10 cellular contexts compared by ENCODE assay signal in the genomic region with DNA sequence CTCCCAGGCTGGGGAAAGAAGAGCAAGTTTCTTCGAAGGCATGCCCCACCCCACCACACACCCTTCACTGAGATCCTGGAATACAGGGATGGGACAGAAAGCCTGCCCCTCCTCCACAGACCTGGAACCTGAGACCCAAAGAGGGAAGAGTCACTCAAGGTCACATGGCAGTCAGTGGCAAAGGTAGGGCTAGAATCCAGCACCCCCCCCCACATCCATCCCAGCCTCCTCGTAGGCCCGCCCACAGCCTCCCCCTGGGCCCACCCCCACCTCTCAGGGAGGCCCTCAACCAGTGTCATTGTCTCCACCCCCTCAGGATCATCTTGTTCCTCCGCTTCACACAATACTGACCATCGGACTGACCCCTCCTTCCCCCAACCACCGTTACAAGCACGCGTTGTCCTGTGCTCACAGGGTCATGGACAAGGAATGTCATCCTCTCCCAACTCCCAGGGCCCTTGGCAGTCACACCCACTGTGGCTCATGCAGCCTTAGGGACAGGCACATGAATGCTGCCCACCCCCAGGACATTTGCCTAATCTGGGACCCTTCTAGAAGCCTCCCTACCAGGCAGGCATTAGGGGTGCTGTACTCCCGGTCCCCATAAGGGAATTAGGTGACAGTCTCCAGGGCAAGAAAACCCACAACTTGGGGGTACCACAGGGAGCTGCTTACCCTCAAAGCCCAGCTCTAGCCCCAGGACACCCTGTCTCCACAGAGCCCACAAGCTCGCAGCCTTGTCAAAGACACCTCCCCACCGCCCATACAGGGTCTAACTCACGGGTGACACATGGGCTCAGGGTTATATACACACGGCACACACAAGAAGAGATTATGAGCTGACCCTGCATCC. TPM values are rescaled to one million over a fixed set of nuclear protein-coding genes. Genes with fewer than 3 reads are reported as not detected.
A peak's percentile ranks its signal among the peaks of the same experiment; 100 is the strongest.
DNase-seq lines count a peak whose midpoint lies in the region; ATAC-seq lines count a peak whose summit lies in the region.
"Had no signal": no experiment of that assay in that cellular context is flagged by ENCODE, and none has a peak within 500 bp of the region (broad histone marks: within the 10 kb centered on the region; RNA-seq: fewer than 3 reads in every experiment).

No MANE protein-coding gene starts in this region.

- H2BK5ac ChIP-seq in neuronal stem cell (ENCODE audit: low read length): no peak overlapping the region

- H3K4me3 ChIP-seq in neuronal stem cell (ENCODE audit: low read length in 2 of 2): peak overlapping the region; percentile 69 to 77

- H3K9me3 Mint-ChIP-seq in effector memory CD8-positive, alpha-beta T cell: no peaks in the 10 kb centered on the region

- no peaks in the 10 kb centered on the region for H3K36me3 ChIP-seq in neuronal stem cell (replicated peaks in 1 of 2; ENCODE audit: control insufficient read depth in 2 of 2, insufficient read depth in 2 of 2, low read length in 2 of 2)
- H3K36me3 ChIP-seq: tibial artery had no signal

- H3K27ac Mint-ChIP-seq in effector memory CD8-positive, alpha-beta T cell: no peak overlapping the region

- no peak overlapping the region for H3K27ac ChIP-seq in neuronal stem cell (replicated peaks; ENCODE audit: low read length)
- H3K27ac ChIP-seq: tibial artery had no signal

- DNase-seq in NCI-H1436 (lab: John Stamatoyannopoulos, UW) (peak; percentile 24), NCI-H1436 treated with DMSO at 0.1 percent for 48 hours (lab: John Stamatoyannopoulos, UW) (no peak), NCI-H1694 treated with DMSO at 0.1 percent for 48 hours (lab: John Stamatoyannopoulos, UW) (peak; percentile 33), neuronal stem cell (ENCODE audit: low spot score) (no peak), cerebellum (ENCODE audit: low spot score) (no peak)
- DNase-seq in effector memory CD8-positive, alpha-beta T cell: no peak
- no peak for DNase-seq in stimulated activated CD4-positive, alpha-beta T cell treated with anti-CD3 and anti-CD28 coated beads, Interleukin-12 subunit alpha, Interleukin-12 subunit beta, amount 100 ng/mL, for 4 hours
- DNase-seq: activated CD4-positive, alpha-beta T cell treated with anti-CD3 and anti-CD28 coated beads for 1 hour; tibial artery had no signal

- no CpG with 5 or more reads among the region's 13 CpGs for WGBS in neuronal stem cell (ENCODE audit: extremely low coverage in 2 of 2, insufficient read length in 2 of 2, insufficient replicate concordance in 1 of 2), 2 donors

- H3K27me3 ChIP-seq in neuronal stem cell (ENCODE audit: control insufficient read depth in 3 of 3, insufficient read depth in 3 of 3, low read depth in 1 of 3, low read length in 3 of 3): peaks cover 0 to 30% (median 17%) of the 10 kb centered on the region in 3 experiments

- no peak overlapping the region for H4K8ac ChIP-seq in neuronal stem cell (ENCODE audit: low read depth, low read length)

- peak overlapping the region; percentile 60 for H2AK5ac ChIP-seq in neuronal stem cell (ENCODE audit: low read depth, low read length)

- H3K9ac ChIP-seq in neuronal stem cell (ENCODE audit: low read depth, low read length, poor library complexity): peak overlapping the region; percentile 87

- H3K36me3 Mint-ChIP-seq in effector memory CD8-positive, alpha-beta T cell (ENCODE audit: insufficient read depth): peaks cover 21% of the 10 kb centered on the region

- peak overlapping the region; percentile 28 for H2BK15ac ChIP-seq in neuronal stem cell (ENCODE audit: low read length)

- H3K79me1 ChIP-seq in neuronal stem cell (ENCODE audit: low read depth, low read length): peaks cover 3% of the 10 kb centered on the region

- H3K18ac ChIP-seq in neuronal stem cell (ENCODE audit: low read length): peak overlapping the region; percentile 84

- H3K14ac ChIP-seq in neuronal stem cell (ENCODE audit: low read length): peak overlapping the region; percentile 47

- peak overlapping the region; percentile 66 for H3K4me2 ChIP-seq in neuronal stem cell (ENCODE audit: insufficient read depth, low read length, poor library complexity, severe bottlenecking)

- H2BK120ac ChIP-seq in neuronal stem cell (ENCODE audit: low read depth, low read length): no peak overlapping the region

- H3K4me3 Mint-ChIP-seq in effector memory CD8-positive, alpha-beta T cell: peak overlapping the region; percentile 72 to 77

- H3K23ac ChIP-seq in neuronal stem cell (ENCODE audit: low read depth, low read length, poor library complexity): peak overlapping the region; percentile 89

- H4K91ac ChIP-seq in neuronal stem cell (ENCODE audit: low read depth, low read length, poor library complexity): no peak overlapping the region

- peak overlapping the region; percentile 80 for H2AFZ ChIP-seq in neuronal stem cell (ENCODE audit: low read length)

- no peak for ATAC-seq in effector memory CD8-positive, alpha-beta T cell (replicated peaks)
- no peak for ATAC-seq in GM18867 (IDR thresholded peaks at IDR 0.05; ENCODE audit: unreplicated experiment)

- no peak overlapping the region for H2BK12ac ChIP-seq in neuronal stem cell (ENCODE audit: low read length)

- no peak overlapping the region for H3K4ac ChIP-seq in neuronal stem cell (ENCODE audit: low read length)

- H3K4me1 ChIP-seq in neuronal stem cell (ENCODE audit: control insufficient read depth in 2 of 2, insufficient read depth in 1 of 2, low read depth in 1 of 2, low read length in 2 of 2): peaks cover 39 to 42% of the 10 kb centered on the region in 2 donors

- peaks cover 42 to 59% of the 10 kb centered on the region in 2 donors for H3K27me3 Mint-ChIP-seq in effector memory CD8-positive, alpha-beta T cell

- no peaks in the 10 kb centered on the region for H3K9me3 ChIP-seq in neuronal stem cell (replicated peaks in 1 of 2; ENCODE audit: control insufficient read depth in 2 of 2, insufficient read depth in 1 of 2, low read depth in 1 of 2, low read length in 2 of 2)
- H3K9me3 ChIP-seq: tibial artery had no signal

- H3K4me1 Mint-ChIP-seq in effector memory CD8-positive, alpha-beta T cell (ENCODE audit: low read depth in 2 of 2): peaks cover 24 to 28% of the 10 kb centered on the region in 2 donors

RNA-seq across cellular contexts. Expression of gene KCNH2, which starts 1.4 kb away (rescaled TPM):
- polyA plus RNA-seq in neuronal stem cell (2013, experiment 1 of 2): 9.1 TPM
- 9.1 TPM for polyA plus RNA-seq in neuronal stem cell (2013, experiment 2 of 2)
- 14.2 TPM for total RNA-seq in cerebellum

RNA-seq across cellular contexts. Expression of gene NOS3, which starts 14.1 kb away (rescaled TPM):
- polyA plus RNA-seq in neuronal stem cell (2013, experiment 1 of 2): 5.4 TPM
- polyA plus RNA-seq in neuronal stem cell (2013, experiment 2 of 2): 5.6 TPM
- total RNA-seq in cerebellum: 1.5 TPM

RNA-seq across cellular contexts. Expression of gene ATG9B, which starts 47.5 kb away (rescaled TPM):
- polyA plus RNA-seq in neuronal stem cell (2013, experiment 1 of 2): 6.3 TPM
- 5.0 TPM for polyA plus RNA-seq in neuronal stem cell (2013, experiment 2 of 2)
- 3.9 TPM for total RNA-seq in cerebellum

RNA-seq across cellular contexts. Expression of gene ABCB8, which starts 51.5 kb away (rescaled TPM):
- 8.6 TPM for polyA plus RNA-seq in neuronal stem cell (2013, experiment 1 of 2)
- polyA plus RNA-seq in neuronal stem cell (2013, experiment 2 of 2): 8.5 TPM
- 35.3 TPM for total RNA-seq in cerebellum

Comparison
In these comparisons a context has a peak if more than half of its experiments do, and no peak if none do; other contexts are left out.
1. DNase-seq: peak in NCI-H1436 (single experiment) and NCI-H1694 treated with DMSO at 0.1 percent for 48 hours (single experiment); none in NCI-H1436 treated with DMSO at 0.1 percent for 48 hours (single experiment), effector memory CD8-positive, alpha-beta T cell (0 of 3), neuronal stem cell (single experiment), stimulated activated CD4-positive, alpha-beta T cell treated with anti-CD3 and anti-CD28 coated beads, Interleukin-12 subunit alpha, Interleukin-12 subunit beta, amount 100 ng/mL, for 4 hours (single experiment) and cerebellum (single experiment).